Comparison of ENCODE assay signal across 8 cellular contexts in the genomic region with DNA sequence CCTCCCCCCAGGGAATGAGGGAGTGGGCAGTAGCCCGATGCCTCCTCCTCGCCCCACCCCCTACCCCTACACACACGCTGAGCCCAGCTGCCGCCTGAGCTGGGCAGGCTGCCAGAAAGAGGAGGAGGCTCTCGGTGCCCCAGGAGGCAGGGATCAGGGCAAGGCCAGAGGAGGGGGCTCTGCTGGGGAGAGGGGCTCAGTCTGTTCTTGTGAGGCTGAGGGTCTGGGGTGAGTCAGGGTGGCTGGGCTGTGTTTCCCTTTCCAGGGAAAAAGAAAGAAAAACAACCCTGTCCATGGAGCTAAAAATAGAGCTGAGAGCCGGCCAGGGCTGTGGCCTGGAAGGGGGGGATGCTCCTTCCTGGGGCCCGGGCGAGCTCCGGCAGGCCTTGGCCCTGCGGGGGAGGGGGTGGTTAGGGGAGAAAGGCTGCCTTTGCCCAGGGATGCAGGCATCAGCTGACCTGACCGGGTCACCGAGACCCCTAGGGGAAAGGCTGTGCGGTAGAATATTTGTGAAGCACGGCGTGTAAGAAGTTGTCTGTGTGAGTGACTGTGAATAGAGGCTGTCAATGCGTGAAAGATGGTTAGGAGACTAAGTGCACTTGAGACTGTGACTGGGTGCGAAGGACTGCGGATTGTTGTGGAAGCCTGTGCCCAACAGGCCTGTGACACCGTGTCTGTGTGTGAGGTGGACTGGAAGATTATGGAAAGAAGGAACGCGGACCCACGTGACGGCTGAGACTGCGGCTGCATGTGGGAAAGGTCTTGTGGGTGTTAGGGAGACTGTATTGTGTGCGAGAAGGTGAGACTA. TPM values are rescaled to one million over a fixed set of nuclear protein-coding genes. Genes with fewer than 3 reads are reported as not detected.
A peak's percentile ranks its signal among the peaks of the same experiment; 100 is the strongest.
DNase-seq lines count a peak whose midpoint lies in the region; ATAC-seq and TF ChIP-seq lines count a peak whose summit lies in the region.

No MANE protein-coding gene starts in this region.

- H4K20me1 ChIP-seq in OCI-LY1 (ENCODE audit: insufficient read depth, low read length), result no peaks in the 10 kb centered on the region

- peak overlapping the region; percentile 88 for H3K9ac ChIP-seq in OCI-LY1 (ENCODE audit: low read length)

- H3K4me3 ChIP-seq in OCI-LY1 (ENCODE audit: low read depth, low read length, poor library complexity, severe bottlenecking), result peak overlapping the region; percentile 92

- H3K36me3 Mint-ChIP-seq in activated T-cell treated with anti-CD3 and anti-CD28 coated beads, Interleukin-2, amount 50 U/mL, for 4 hours (ENCODE audit: insufficient read depth), result peaks cover 13% of the 10 kb centered on the region
- H3K36me3 Mint-ChIP-seq in stimulated activated memory B cell treated with anti-CD40 and anti-IgM and Interleukin-4, amounts not matched to agents 10 μg/mL and 1 μg/mL and 100 μg/mL, for 72 hours, result peaks cover 12% of the 10 kb centered on the region

- no peaks in the 10 kb centered on the region for H3K9me2 ChIP-seq in OCI-LY1 (ENCODE audit: low read depth, low read length)

- DNase-seq in NK-92 treated with Interleukin-12 subunit alpha and Interleukin-12 subunit beta, amount 100 ng/mL, for 24 hours (lab: John Stamatoyannopoulos, UW), result peak; percentile 14
- DNase-seq in NK-92 (lab: John Stamatoyannopoulos, UW; ENCODE audit: unreplicated experiment) (no peak), HuH-7.5 (ENCODE audit: low spot score) (peak; percentile 97), epithelial cell of prostate (ENCODE audit: low read depth, low spot score) (no peak), middle frontal gyrus (ENCODE audit: extremely low spot score, low spot score) (peak; percentile 83)
- peak; percentile 60 for DNase-seq in activated T-cell treated with anti-CD3 and anti-CD28 coated beads, Interleukin-2, amount 50 U/mL, for 4 hours

- H3K27ac Mint-ChIP-seq in stimulated activated memory B cell treated with anti-CD40 and anti-IgM and Interleukin-4, amounts not matched to agents 10 μg/mL and 1 μg/mL and 100 μg/mL, for 72 hours, result peak overlapping the region; percentile 76

- no peak overlapping the region for H2AFZ ChIP-seq in OCI-LY1 (ENCODE audit: low read length)

- H3K27me3 ChIP-seq in OCI-LY1 (ENCODE audit: insufficient read depth, low read length), result no peaks in the 10 kb centered on the region

- H3K4me2 ChIP-seq in OCI-LY1 (ENCODE audit: low read length), result peak overlapping the region; percentile 89

- peaks cover 18% of the 10 kb centered on the region for H3K4me1 ChIP-seq in OCI-LY1 (ENCODE audit: insufficient read depth, low read length, severe bottlenecking)

- peak; percentile 22 to 25 for ATAC-seq in activated T-cell treated with anti-CD3 and anti-CD28 coated beads, Interleukin-2, amount 50 U/mL, for 4 hours
- peak; percentile 56 for ATAC-seq in stimulated activated memory B cell treated with anti-CD40 and anti-IgM and Interleukin-4, amounts not matched to agents 10 μg/mL and 1 μg/mL and 100 μg/mL, for 72 hours

- no peaks in the 10 kb centered on the region; the same call in 1 of the 2 replicates for H3F3A ChIP-seq in OCI-LY1 (ENCODE audit: insufficient read depth, low read length)

- peak overlapping the region; percentile 97 for H3K27ac ChIP-seq in OCI-LY1 (ENCODE audit: low read depth, low read length, poor library complexity, severe bottlenecking)
- peak overlapping the region; percentile 91 for H3K27ac ChIP-seq in epithelial cell of prostate

- no peaks in the 10 kb centered on the region for H3K79me2 ChIP-seq in OCI-LY1 (ENCODE audit: insufficient read depth, low read length)

- no peaks in the 10 kb centered on the region for H3K9me3 Mint-ChIP-seq in activated T-cell treated with anti-CD3 and anti-CD28 coated beads, Interleukin-2, amount 50 U/mL, for 4 hours
- no peaks in the 10 kb centered on the region for H3K9me3 Mint-ChIP-seq in stimulated activated memory B cell treated with anti-CD40 and anti-IgM and Interleukin-4, amounts not matched to agents 10 μg/mL and 1 μg/mL and 100 μg/mL, for 72 hours

- H3K9me3 ChIP-seq in OCI-LY1 (ENCODE audit: low read length), result no peaks in the 10 kb centered on the region

- no peak for TF ChIP-seq CTCF in OCI-LY1 (IDR thresholded peaks at IDR 0.05; ENCODE audit: low read length)

- H3K36me3 ChIP-seq in OCI-LY1 (ENCODE audit: insufficient read depth, low read length), result peaks cover 13% of the 10 kb centered on the region; the same call in 1 of the 2 replicates

- H3K4me1 Mint-ChIP-seq in activated T-cell treated with anti-CD3 and anti-CD28 coated beads, Interleukin-2, amount 50 U/mL, for 4 hours (ENCODE audit: low read depth), result peaks cover 32% of the 10 kb centered on the region
- H3K4me1 Mint-ChIP-seq in stimulated activated memory B cell treated with anti-CD40 and anti-IgM and Interleukin-4, amounts not matched to agents 10 μg/mL and 1 μg/mL and 100 μg/mL, for 72 hours, result peaks cover 29% of the 10 kb centered on the region

- H3K27me3 Mint-ChIP-seq in activated T-cell treated with anti-CD3 and anti-CD28 coated beads, Interleukin-2, amount 50 U/mL, for 4 hours (ENCODE audit: low read depth), result no peaks in the 10 kb centered on the region
- H3K27me3 Mint-ChIP-seq in stimulated activated memory B cell treated with anti-CD40 and anti-IgM and Interleukin-4, amounts not matched to agents 10 μg/mL and 1 μg/mL and 100 μg/mL, for 72 hours, result no peaks in the 10 kb centered on the region

- H3K4me3 Mint-ChIP-seq in activated T-cell treated with anti-CD3 and anti-CD28 coated beads, Interleukin-2, amount 50 U/mL, for 4 hours, result peak overlapping the region; percentile 87
- H3K4me3 Mint-ChIP-seq in stimulated activated memory B cell treated with anti-CD40 and anti-IgM and Interleukin-4, amounts not matched to agents 10 μg/mL and 1 μg/mL and 100 μg/mL, for 72 hours, result peak overlapping the region; percentile 80

RNA-seq across cellular contexts. Expression of a gene that starts 1.2 kb away (rescaled TPM):
- total RNA-seq in activated T-cell treated with anti-CD3 and anti-CD28 coated beads, Interleukin-2, amount 50 U/mL, for 4 hours, result 10 to 100 TPM in 1 of 3 donors, 1 to 10 TPM in 2; 9.3 to 10.2 (median 9.8) TPM

RNA-seq across cellular contexts. Expression of a gene that starts 11.0 kb away (rescaled TPM):
- 10 to 100 TPM; 49.8 to 55.5 (median 55.5) TPM for total RNA-seq in activated T-cell treated with anti-CD3 and anti-CD28 coated beads, Interleukin-2, amount 50 U/mL, for 4 hours

RNA-seq across cellular contexts. Expression of a gene that starts 11.1 kb away (rescaled TPM):
- total RNA-seq in activated T-cell treated with anti-CD3 and anti-CD28 coated beads, Interleukin-2, amount 50 U/mL, for 4 hours, result 10 to 100 TPM; 68.8 to 76.3 (median 69.3) TPM

RNA-seq across cellular contexts. Expression of a gene that starts 29.1 kb away (rescaled TPM):
- total RNA-seq in activated T-cell treated with anti-CD3 and anti-CD28 coated beads, Interleukin-2, amount 50 U/mL, for 4 hours, result under 1 TPM; 0.35 to 0.69 (median 0.48) TPM

RNA-seq across cellular contexts. Expression of a gene that starts 32.5 kb away (rescaled TPM):
- total RNA-seq in activated T-cell treated with anti-CD3 and anti-CD28 coated beads, Interleukin-2, amount 50 U/mL, for 4 hours, result under 1 TPM in 2 of 3 donors, not detected in 1; 0.05 to 0.26 TPM

Comparison
In these comparisons a context has a peak if more than half of its experiments do, and no peak if none do; other contexts are left out.
1. DNase-seq: peak in NK-92 treated with Interleukin-12 subunit alpha and Interleukin-12 subunit beta, amount 100 ng/mL, for 24 hours (single experiment), HuH-7.5 (single experiment), activated T-cell treated with anti-CD3 and anti-CD28 coated beads, Interleukin-2, amount 50 U/mL, for 4 hours (single experiment) and middle frontal gyrus (single experiment); none in NK-92 (single experiment) and epithelial cell of prostate (single experiment).